In genomic region chr4:101366331-101366730, GRCh38 we compare ENCODE assay signal across 30 cellular contexts. TPM values are rescaled to one million over a fixed set of nuclear protein-coding genes. Genes with fewer than 3 reads are reported as not detected.
A peak's percentile ranks its signal among the peaks of the same experiment; 100 is the strongest.
DNase-seq lines count a peak whose midpoint lies in the region; ATAC-seq and TF ChIP-seq lines count a peak whose summit lies in the region.
"Had no signal": no experiment of that assay in that cellular context is flagged by ENCODE, and none has a peak within 500 bp of the region (broad histone marks: within the 10 kb centered on the region; RNA-seq: fewer than 3 reads in every experiment).

No MANE protein-coding gene starts in this region.

- no peaks in the 10 kb centered on the region for H3K36me3 ChIP-seq in PC-9 (ENCODE audit: low read depth)
- peaks cover 0 to 2% of the 10 kb centered on the region in 2 experiments for H3K36me3 ChIP-seq in trophoblast cell (ENCODE audit: control insufficient read depth in 1 of 2, insufficient read depth in 2 of 2, low read length in 2 of 2)
- H3K36me3 ChIP-seq in gastrocnemius medialis, result no peaks in the 10 kb centered on the region
- H3K36me3 ChIP-seq: cardiac muscle cell, spleen, tibial artery had no signal

- no peak overlapping the region for H3K14ac ChIP-seq in trophoblast cell (ENCODE audit: low read length)

- H3K4me3 ChIP-seq in PC-9 (no peak overlapping the region), trophoblast cell (ENCODE audit: low read depth, low read length) (no peak overlapping the region), gastrocnemius medialis (no peak overlapping the region)
- H3K4me3 ChIP-seq: cardiac muscle cell, coronary artery, spleen, tibial artery had no signal

- H3F3A ChIP-seq in PC-9 (ENCODE audit: insufficient read depth, low read depth), result peaks cover 19% of the 10 kb centered on the region

- no peak overlapping the region for H2BK120ac ChIP-seq in trophoblast cell (ENCODE audit: insufficient read depth, low read length, poor library complexity)

- H3K27ac ChIP-seq in PC-9 (peak overlapping the region; percentile 95), epithelial cell of prostate (peak overlapping the region; percentile 94), trophoblast cell (ENCODE audit: low read depth, low read length) (peak overlapping the region; percentile 90), gastrocnemius medialis (no peak overlapping the region)
- H3K27ac ChIP-seq: cardiac muscle cell, coronary artery, HL-60, spleen, tibial artery had no signal

- H3K18ac ChIP-seq in trophoblast cell (ENCODE audit: low read length), result no peak overlapping the region

- peaks cover 13% of the 10 kb centered on the region for H3K79me1 ChIP-seq in trophoblast cell (ENCODE audit: low read length)

- H2AFZ ChIP-seq in PC-9 (no peak overlapping the region), trophoblast cell (ENCODE audit: insufficient read depth, low read length, poor library complexity) (no peak overlapping the region)

- H3K4me2 ChIP-seq in PC-9, result no peak overlapping the region
- H3K4me2 ChIP-seq in trophoblast cell (ENCODE audit: low read length), result no peak overlapping the region

- TF ChIP-seq POLR2A in gastrocnemius medialis (IDR thresholded peaks at IDR 0.05), result no peak

- H3K4ac ChIP-seq in trophoblast cell (ENCODE audit: low read depth, low read length), result no peak overlapping the region

- ATAC-seq in gastrocnemius medialis, result no peak
- no peak for ATAC-seq in omental fat pad (ENCODE audit: low FRiP score)
- ATAC-seq: activated CD8-positive, alpha-beta T cell treated with anti-CD3 and anti-CD28 coated beads for 36 hours; effector memory CD8-positive, alpha-beta T cell; left cardiac atrium had no signal

- H3K23ac ChIP-seq in trophoblast cell (ENCODE audit: low read length), result no peak overlapping the region

- POLR2A ChIA-PET in PC-9 (lab: Charles Lee; ENCODE audit: unreplicated experiment), result interaction anchor here (0.6 kb wide), 1 partner anchor 10 kb away, joined by 12 read pairs; no protein-coding TSS in a partner anchor

- no peaks in the 10 kb centered on the region for H3K9me2 ChIP-seq in PC-9 (ENCODE audit: insufficient read depth)

- in situ Hi-C loops in gastrocnemius medialis (cut with MboI; ENCODE audit: low sequenced_read_pairs in 4 of 4), result no loop called here

- no peak overlapping the region for H2AK5ac ChIP-seq in trophoblast cell (ENCODE audit: low read length)

- H3K27me3 ChIP-seq in PC-9 (ENCODE audit: insufficient read depth, low read depth) (no peaks in the 10 kb centered on the region), trophoblast cell (ENCODE audit: insufficient read depth, low read length) (no peaks in the 10 kb centered on the region), gastrocnemius medialis (no peaks in the 10 kb centered on the region)
- H3K27me3 ChIP-seq: cardiac muscle cell, spleen, tibial artery had no signal

- no peaks in the 10 kb centered on the region for H4K20me1 ChIP-seq in PC-9 (ENCODE audit: insufficient read depth)

- no peak overlapping the region for H4K12ac ChIP-seq in trophoblast cell (ENCODE audit: low read depth, low read length)

- no peak overlapping the region for H3K9ac ChIP-seq in trophoblast cell (ENCODE audit: low read length)

- BruUV-seq in PC-9 (replicated peaks; lab: Mats Ljungman, UMichigan), result no TSS peak

- H4K8ac ChIP-seq in trophoblast cell (ENCODE audit: low read depth, low read length), result no peak overlapping the region

- CTCF ChIA-PET in PC-9 (lab: Charles Lee), result interaction anchor here (0.8 kb wide), 1 partner anchor 16 kb away, joined by 3 read pairs; no protein-coding TSS in a partner anchor

- TF ChIP-seq CTCF in PC-9 (conservative IDR thresholded peaks at IDR 0.05) (no peak), gastrocnemius medialis (IDR thresholded peaks at IDR 0.05 in 4 of 5, conservative IDR thresholded peaks at IDR 0.05 in 1 of 5) (no peak), omental fat pad (IDR thresholded peaks at IDR 0.05) (no peak)

- H3K79me2 ChIP-seq in PC-9 (ENCODE audit: low read depth), result no peaks in the 10 kb centered on the region
- peaks cover 2% of the 10 kb centered on the region for H3K79me2 ChIP-seq in trophoblast cell (ENCODE audit: control insufficient read depth, insufficient read depth, low read length, poor library complexity)

- H3K9me3 ChIP-seq in PC-9 (ENCODE audit: insufficient read depth, low read depth), result peaks cover 10% of the 10 kb centered on the region
- H3K9me3 ChIP-seq in trophoblast cell (ENCODE audit: insufficient read depth, low read depth, low read length), result no peaks in the 10 kb centered on the region
- H3K9me3 ChIP-seq in gastrocnemius medialis, result no peaks in the 10 kb centered on the region
- H3K9me3 ChIP-seq: tibial artery had no signal

- no peak overlapping the region for H4K91ac ChIP-seq in trophoblast cell (ENCODE audit: low read depth, low read length)

- H3K4me1 ChIP-seq in PC-9 (replicated peaks; ENCODE audit: insufficient read depth), result peaks cover 20% of the 10 kb centered on the region
- peaks cover 2 to 11% of the 10 kb centered on the region in 2 experiments for H3K4me1 ChIP-seq in trophoblast cell (ENCODE audit: control insufficient read depth in 1 of 2, insufficient read depth in 2 of 2, low read length in 2 of 2)
- H3K4me1 ChIP-seq in gastrocnemius medialis, result no peaks in the 10 kb centered on the region
- H3K4me1 ChIP-seq: spleen, tibial artery had no signal

- H2BK12ac ChIP-seq in trophoblast cell (ENCODE audit: low read length), result no peak overlapping the region

- intact Hi-C loops in PC-9 (cut with micrococcal nuclease; ENCODE audit: unreplicated experiment), result loop anchor here (2.0 to 5.0 kb wide), 2 partner anchors 18 to 56 kb away; no protein-coding TSS in a partner anchor
- intact Hi-C loops in gastrocnemius medialis (cut with DNase I; ENCODE audit: low total_unique reads), result no loop called here

- no peak overlapping the region for H2BK5ac ChIP-seq in trophoblast cell (ENCODE audit: low read depth, low read length, poor library complexity)

- DNase-seq in EH (ENCODE audit: low read depth) (peak; percentile 52), PC-9 (no peak), epithelial cell of prostate (ENCODE audit: low read depth, low spot score) (no peak), trophoblast cell (peak in 1 of 2 donors; percentile 10), gastrocnemius medialis (no peak), omental fat pad (ENCODE audit: low spot score) (no peak), NCI-H524 (lab: John Stamatoyannopoulos, UW) (no peak), foreskin melanocyte (no peak)
- DNase-seq: activated CD4-positive, CD25-positive, alpha-beta regulatory T cell treated with anti-CD3 and anti-CD28 coated beads, Interleukin-2, amount 50 U/mL, for 72 hours; activated CD8-positive, alpha-beta memory T cell treated with anti-CD3 and anti-CD28 coated beads, Interleukin-2, amount 50 U/mL, for 48 hours; activated CD8-positive, alpha-beta T cell treated with anti-CD3 and anti-CD28 coated beads for 36 hours; activated naive CD4-positive, alpha-beta T cell treated with anti-CD3 and anti-CD28 coated beads for 36 hours; amniotic stem cell; C1 segment of cervical spinal cord; DMS153; effector memory CD8-positive, alpha-beta T cell; erythroblast; H9; hippocampal formation; left cardiac atrium; NCI-H1417 treated with DMSO at 0.1 percent for 48 hours; NCI-H526 treated with DMSO at 0.1 percent for 48 hours; NK-92 treated with Interleukin-12 subunit alpha and Interleukin-12 subunit beta, amount 100 ng/mL, for 24 hours; SHP77; spleen; stimulated activated CD4-positive, alpha-beta T cell treated with anti-CD3 and anti-CD28 coated beads, Interleukin-2, amount 100 ng/mL, for 24 hours; tibial artery had no signal

RNA-seq across cellular contexts. Expression of gene PPP3CA, which starts 19.0 kb away (rescaled TPM):
- total RNA-seq in PC-9 (2021), result 40.2 and 43.1 TPM in 2 replicates
- 28.0 TPM in 2 replicates for polyA plus RNA-seq in trophoblast cell (2013)
- total RNA-seq in gastrocnemius medialis, result 10 to 100 TPM; 25.1 to 30.3 (median 26.7) TPM
- total RNA-seq in omental fat pad, result 10 to 100 TPM; 29.8 to 56.6 (median 35.3) TPM

Comparison
In these comparisons a context has a peak if more than half of its experiments do, and no peak if none do; other contexts are left out.
1. H3K27ac ChIP-seq: peak in PC-9 (single experiment), epithelial cell of prostate (single experiment) and trophoblast cell (single experiment); none in gastrocnemius medialis (0 of 4).